ENCODE assay signal across 26 cellular contexts in the genomic region with DNA sequence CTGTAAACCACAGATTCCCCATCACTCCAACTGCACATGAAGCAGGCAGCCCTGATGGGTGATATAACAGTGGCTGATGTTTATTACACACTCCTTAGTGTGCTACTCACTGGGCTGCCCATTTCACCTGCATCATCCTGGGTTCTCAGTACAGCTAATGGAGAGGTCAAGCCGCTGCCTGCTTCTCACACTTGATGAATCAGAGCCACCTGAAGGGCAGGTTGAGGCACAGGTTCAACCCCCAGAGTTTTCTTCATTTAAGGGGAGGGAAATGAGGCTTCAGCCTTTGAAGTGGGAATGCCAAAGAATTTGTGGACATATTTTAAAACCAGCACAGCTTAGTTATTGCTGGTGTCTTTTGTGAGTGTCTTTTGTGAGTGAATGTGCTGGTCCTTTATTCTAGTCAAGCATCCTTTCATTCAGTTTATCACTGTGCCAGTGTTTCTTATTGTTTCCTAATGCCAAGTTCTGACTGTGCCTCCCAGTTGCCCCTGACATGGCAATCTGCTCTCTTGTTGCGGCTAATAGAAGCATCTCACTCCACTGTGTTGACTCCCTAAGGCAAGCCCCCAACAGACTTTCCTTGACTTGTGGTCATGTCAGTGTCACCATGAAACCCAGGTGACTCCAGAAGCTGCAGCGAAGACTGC.
DNase-seq lines count a peak whose midpoint lies in the region; ATAC-seq, FAIRE-seq and TF ChIP-seq lines count a peak whose summit lies in the region.
"Had no signal": no experiment of that assay in that cellular context is flagged by ENCODE, and none has a peak within 500 bp of the region (broad histone marks: within the 10 kb centered on the region; RNA-seq: fewer than 3 reads in every experiment).

No MANE protein-coding gene starts in this region.

- no peak overlapping the region for H3K4ac ChIP-seq in H1 (replicated peaks; ENCODE audit: insufficient read length, low read depth, low read length)
- peak overlapping the region; percentile 84 for H3K4ac ChIP-seq in mesendoderm (ENCODE audit: low read depth, low read length)

- H3K23me2 ChIP-seq in H1 (ENCODE audit: low read depth, low read length): no peaks in the 10 kb centered on the region

- H3K27ac Mint-ChIP-seq in GM23338 (no peak overlapping the region), HFFc6 (no peak overlapping the region)
- H3K27ac Mint-ChIP-seq: CD4-positive, alpha-beta T cell had no signal

- no peak for ATAC-seq in GM23338
- ATAC-seq in activated T-cell treated with anti-CD3 and anti-CD28 coated beads, Interleukin-2, amount 50 U/mL, for 4 hours: no peak

- CTCF ChIA-PET in H1 (lab: Charles Lee; ENCODE audit: partially characterized antibody): interaction anchor here (5.5 kb wide), 1 partner anchor 11 kb away, joined by 32 read pairs; no protein-coding TSS in a partner anchor

- no peak for FAIRE-seq in H1 (lab: Jason Lieb, UNC)
- FAIRE-seq: A204.1, G401.6 had no signal

- H2AK5ac ChIP-seq in H1 (ENCODE audit: low read depth, low read length): peak overlapping the region; percentile 29; the same call in 1 of the 2 replicates
- H2AK5ac ChIP-seq in mesendoderm (ENCODE audit: low read length): peak overlapping the region; percentile 17

- 94% methylated on average over 3 of the region's 3 CpGs; no CpG with 5 or more reads in 1 of the 2 experiments for WGBS in H1 (ENCODE audit: extremely low coverage in 1 of 2, insufficient coverage in 1 of 2, insufficient read length in 1 of 2, insufficient replicate concordance in 2 of 2, low coverage in 1 of 2, low lambda C conversion rate in 2 of 2, missing lambda C conversion rate in 1 of 2), 2 experiments
- WGBS in mesendoderm (ENCODE audit: extremely low coverage, insufficient coverage, low lambda C conversion rate): no CpG with 5 or more reads among the region's 3 CpGs

- H3K4me1 Mint-ChIP-seq in GM23338 (peaks cover 15% of the 10 kb centered on the region), HFFc6 (ENCODE audit: low read depth) (peaks cover 6% of the 10 kb centered on the region; the same call in 1 of the 2 replicates)
- no peaks in the 10 kb centered on the region for H3K4me1 Mint-ChIP-seq in activated T-cell treated with anti-CD3 and anti-CD28 coated beads, Interleukin-2, amount 50 U/mL, for 4 hours (ENCODE audit: low read depth)

- H3K27me3 Mint-ChIP-seq in GM23338 (ENCODE audit: insufficient read depth, low read depth, poor library complexity) (peaks cover 2% of the 10 kb centered on the region), HFFc6 (ENCODE audit: insufficient read depth) (peaks cover 2% of the 10 kb centered on the region; the same call in 1 of the 2 replicates)
- H3K27me3 Mint-ChIP-seq in activated T-cell treated with anti-CD3 and anti-CD28 coated beads, Interleukin-2, amount 50 U/mL, for 4 hours (ENCODE audit: low read depth): no peaks in the 10 kb centered on the region
- H3K27me3 Mint-ChIP-seq: CD4-positive, alpha-beta T cell had no signal

- no peak overlapping the region for H2BK12ac ChIP-seq in H1 (ENCODE audit: low read depth, low read length)

- H3K56ac ChIP-seq in H1 (replicated peaks; ENCODE audit: insufficient read length, low read depth, low read length) (no peak overlapping the region), mesendoderm (ENCODE audit: low read length) (peak overlapping the region; percentile 43)

- peak overlapping the region; percentile 22 for H4K91ac ChIP-seq in H1 (replicated peaks; ENCODE audit: insufficient read length, low read length)

- H2BK15ac ChIP-seq in H1 (ENCODE audit: low read length) (no peak overlapping the region), mesendoderm (replicated peaks; ENCODE audit: low read depth) (peak overlapping the region; percentile 8)

- no peak for TF ChIP-seq CTCF in GM23338 (conservative IDR thresholded peaks at IDR 0.05; ENCODE audit: low read depth in 2 of 2)
- no peak for TF ChIP-seq CTCF in H1 (IDR thresholded peaks at IDR 0.05; ENCODE audit: control extremely low read depth in 1 of 3, insufficient read depth in 1 of 3, low read depth in 1 of 3, low read length in 3 of 3)
- no peak for TF ChIP-seq CTCF in HFFc6 (IDR thresholded peaks at IDR 0.05)

- no peak for TF ChIP-seq RAD21 in H1 (IDR thresholded peaks at IDR 0.05 in 1 of 2, conservative IDR thresholded peaks at IDR 0.05 in 1 of 2; ENCODE audit: low read depth in 2 of 2, low read length in 2 of 2)

- H3K9me3 Mint-ChIP-seq in GM23338 (no peaks in the 10 kb centered on the region), HFFc6 (no peaks in the 10 kb centered on the region)
- no peaks in the 10 kb centered on the region for H3K9me3 Mint-ChIP-seq in activated T-cell treated with anti-CD3 and anti-CD28 coated beads, Interleukin-2, amount 50 U/mL, for 4 hours
- H3K9me3 Mint-ChIP-seq: CD4-positive, alpha-beta T cell had no signal

- no peak overlapping the region for H4K8ac ChIP-seq in H1 (ENCODE audit: extremely low read depth, insufficient read depth, low read length)
- H4K8ac ChIP-seq in mesendoderm (ENCODE audit: low read depth, low read length): no peak overlapping the region

- peaks cover 13% of the 10 kb centered on the region; the same call in 1 of the 2 replicates for H3K4me1 ChIP-seq in GM23338 (ENCODE audit: insufficient read depth)
- no peaks in the 10 kb centered on the region; a peak in 1 of 7 replicates for H3K4me1 ChIP-seq in H1 (replicated peaks in 1 of 4; ENCODE audit: control insufficient read depth in 3 of 4, insufficient read depth in 4 of 4, low read length in 3 of 4)
- peaks cover 2% of the 10 kb centered on the region for H3K4me1 ChIP-seq in mesendoderm (ENCODE audit: control insufficient read depth, low read depth, low read length)
- H3K4me1 ChIP-seq: BLaER1 treated with 17β-estradiol and CSF1 and Interleukin-3, amounts not matched to agents 10 nM and 100 nM had no signal

- peaks cover 4% of the 10 kb centered on the region; the same call in 1 of the 2 replicates for H3K36me3 ChIP-seq in GM23338 (ENCODE audit: insufficient read depth)
- H3K36me3 ChIP-seq in H1 (ENCODE audit: control insufficient read depth in 2 of 4, insufficient read depth in 4 of 4, low read length in 3 of 4): no peaks in the 10 kb centered on the region; a peak in 1 of 8 replicates
- no peaks in the 10 kb centered on the region for H3K36me3 ChIP-seq in mesendoderm (ENCODE audit: control insufficient read depth, insufficient read depth, low read length)
- H3K36me3 ChIP-seq: BLaER1 treated with 17β-estradiol and CSF1 and Interleukin-3, amounts not matched to agents 10 nM and 100 nM had no signal

- peak overlapping the region; percentile 7; the same call in 1 of the 2 replicates for H2BK5ac ChIP-seq in H1 (ENCODE audit: low read depth, low read length)
- H2BK5ac ChIP-seq in mesendoderm (ENCODE audit: low read length): peak overlapping the region; percentile 7

- H2AFZ ChIP-seq in GM23338: no peak overlapping the region
- no peak overlapping the region for H2AFZ ChIP-seq in H1 (ENCODE audit: low read length)
- H2AFZ ChIP-seq: GM23248 had no signal

- H3K4me2 ChIP-seq in GM23338 (no peak overlapping the region), H1 (ENCODE audit: insufficient read depth in 1 of 2, low read depth in 2 of 2, low read length in 2 of 2) (no peak overlapping the region), mesendoderm (ENCODE audit: low read length) (no peak overlapping the region)
- H3K4me2 ChIP-seq: BLaER1 treated with 17β-estradiol and CSF1 and Interleukin-3, amounts not matched to agents 10 nM and 100 nM had no signal

- H3K9me3 ChIP-seq in H1 (ENCODE audit: insufficient read depth in 2 of 2, low read depth in 1 of 2, low read length in 1 of 2): no peaks in the 10 kb centered on the region
- H3K9me3 ChIP-seq: MG63 had no signal

- TF ChIP-seq EP300 in H1 (IDR thresholded peaks at IDR 0.05; ENCODE audit: borderline replicate concordance in 1 of 2, low read depth in 2 of 2, low read length in 2 of 2): no peak

- H3K4me3 ChIP-seq in GM23338 (no peak overlapping the region), H1 (ENCODE audit: extremely low read depth in 1 of 4, insufficient read depth in 2 of 4, low read depth in 3 of 4, low read length in 4 of 4) (no peak overlapping the region), mesendoderm (ENCODE audit: low read length) (no peak overlapping the region)
- H3K4me3 ChIP-seq: BLaER1 treated with 17β-estradiol and CSF1 and Interleukin-3, amounts not matched to agents 10 nM and 100 nM; GM23248; MG63 had no signal

- POLR2A ChIA-PET in H1 (lab: Charles Lee; ENCODE audit: partially characterized antibody): no interaction called here

- H3K27me3 ChIP-seq in GM23338 (ENCODE audit: insufficient read depth) (no peaks in the 10 kb centered on the region), H1 (replicated peaks in 1 of 4; ENCODE audit: control insufficient read depth in 3 of 4, extremely low read depth in 1 of 4, insufficient read depth in 3 of 4, low read length in 3 of 4) (no peaks in the 10 kb centered on the region), mesendoderm (ENCODE audit: insufficient read depth, low read length, poor library complexity) (no peaks in the 10 kb centered on the region)
- H3K27me3 ChIP-seq: BLaER1 treated with 17β-estradiol and CSF1 and Interleukin-3, amounts not matched to agents 10 nM and 100 nM; MG63 had no signal

- H3K23ac ChIP-seq in H1 (ENCODE audit: insufficient read length) (no peak overlapping the region), mesendoderm (ENCODE audit: low read length) (no peak overlapping the region)

- H3K79me1 ChIP-seq in H1 (ENCODE audit: low read depth, low read length) (peaks cover 3% of the 10 kb centered on the region), mesendoderm (ENCODE audit: low read length) (peaks cover 5% of the 10 kb centered on the region)

- H3K9ac ChIP-seq in H1 (replicated peaks in 1 of 4; ENCODE audit: extremely low read depth in 1 of 4, low read depth in 3 of 4, low read length in 3 of 4) (no peak overlapping the region), mesendoderm (ENCODE audit: low read length) (no peak overlapping the region)
- H3K9ac ChIP-seq: BLaER1 treated with 17β-estradiol and CSF1 and Interleukin-3, amounts not matched to agents 10 nM and 100 nM; GM23248 had no signal

- H3K14ac ChIP-seq in H1 (ENCODE audit: insufficient read length): no peak overlapping the region

- H3K36me3 Mint-ChIP-seq in GM23338 (ENCODE audit: low read depth): no peaks in the 10 kb centered on the region
- H3K36me3 Mint-ChIP-seq in activated T-cell treated with anti-CD3 and anti-CD28 coated beads, Interleukin-2, amount 50 U/mL, for 4 hours (ENCODE audit: insufficient read depth): no peaks in the 10 kb centered on the region
- peaks cover 18% of the 10 kb centered on the region for H3K36me3 Mint-ChIP-seq in HFFc6 (ENCODE audit: low read depth)

- H4K20me1 ChIP-seq in GM23338 (replicated peaks; ENCODE audit: insufficient read depth) (no peaks in the 10 kb centered on the region), H1 (replicated peaks in 1 of 2; ENCODE audit: control insufficient read depth in 1 of 2, insufficient read depth in 2 of 2, low read length in 2 of 2) (no peaks in the 10 kb centered on the region)
- H4K20me1 ChIP-seq: BLaER1 treated with 17β-estradiol and CSF1 and Interleukin-3, amounts not matched to agents 10 nM and 100 nM had no signal

- 0 out of 2 replicates have a peak overlapping the region, but pooled peaks have one; percentile 5 for H3K27ac ChIP-seq in GM23338 (ENCODE audit: low read depth)
- H3K27ac ChIP-seq in H1 (ENCODE audit: low read depth, low read length): no peak overlapping the region
- no peak overlapping the region for H3K27ac ChIP-seq in mesendoderm (ENCODE audit: low read depth, low read length)
- H3K27ac ChIP-seq: BLaER1 treated with 17β-estradiol and CSF1 and Interleukin-3, amounts not matched to agents 10 nM and 100 nM; GM23248 had no signal

- H3K18ac ChIP-seq in H1 (ENCODE audit: extremely low read depth, low read length) (0 out of 2 replicates have a peak overlapping the region, but pooled peaks have one; percentile 21), mesendoderm (ENCODE audit: low read length) (peak overlapping the region; percentile 57)

- peaks cover 45% of the 10 kb centered on the region for H3K79me2 ChIP-seq in GM23338 (replicated peaks; ENCODE audit: insufficient read depth)
- peaks cover 0 to 15% of the 10 kb centered on the region in 2 experiments; a peak in 3 of 4 replicates for H3K79me2 ChIP-seq in H1 (ENCODE audit: control insufficient read depth in 1 of 2, insufficient read depth in 2 of 2, low read length in 2 of 2)
- H3K79me2 ChIP-seq in mesendoderm (ENCODE audit: control insufficient read depth, insufficient read depth, low read length): no peaks in the 10 kb centered on the region

- H3K9me2 ChIP-seq in GM23338 (ENCODE audit: insufficient read depth): no peaks in the 10 kb centered on the region

- H2BK120ac ChIP-seq in H1 (replicated peaks; ENCODE audit: low read depth, low read length): no peak overlapping the region
- H2BK120ac ChIP-seq in mesendoderm (ENCODE audit: low read depth, low read length): peak overlapping the region; percentile 54

- no peak overlapping the region for H2BK20ac ChIP-seq in H1 (ENCODE audit: low read length)

- no peaks in the 10 kb centered on the region for H3F3A ChIP-seq in GM23338 (replicated peaks; ENCODE audit: low read depth)

- no peak overlapping the region for H4K5ac ChIP-seq in H1 (ENCODE audit: insufficient read length, low read depth, low read length)
- H4K5ac ChIP-seq in mesendoderm (ENCODE audit: low read length): no peak overlapping the region

- no peak for DNase-seq in GM23338 (ENCODE audit: low spot score)
- no peak for DNase-seq in H1 (ENCODE audit: low read depth in 1 of 2, low spot score in 2 of 2)
- DNase-seq in mesendoderm: no peak
- peak; percentile 45 for DNase-seq in superior temporal gyrus (ENCODE audit: extremely low spot score)
- no peak for DNase-seq in activated T-cell treated with anti-CD3 and anti-CD28 coated beads, Interleukin-2, amount 50 U/mL, for 4 hours
- no peak for DNase-seq in GM19240 (ENCODE audit: insufficient read length, low spot score)
- DNase-seq in HFFc6: no peak
- DNase-seq: CD4-positive, alpha-beta T cell; COR-L47; DMS53; GM23248; HCEC 1CT; IMR-90; KG1; MG63; NCI-H1417; NCI-H1694; NCI-H2081; NCI-H2227 treated with DMSO at 0.1 percent for 48 hours; NCI-H510A; NCI-H69; RPMI8226; SHP77 had no signal

- H3K4me3 Mint-ChIP-seq in GM23338 (no peak overlapping the region), HFFc6 (no peak overlapping the region)
- H3K4me3 Mint-ChIP-seq in activated T-cell treated with anti-CD3 and anti-CD28 coated beads, Interleukin-2, amount 50 U/mL, for 4 hours: no peak overlapping the region
- H3K4me3 Mint-ChIP-seq: CD4-positive, alpha-beta T cell had no signal

- no peak for TF ChIP-seq POLR2A in H1 (IDR thresholded peaks at IDR 0.05; ENCODE audit: control extremely low read depth in 1 of 2, low read depth in 2 of 2, low read length in 2 of 2)
